1 cellular context compared by ENCODE assay signal in genomic region chr12:57850924-57851323, GRCh38.
TF ChIP-seq lines count a peak whose summit lies in the region.

No MANE protein-coding gene starts in this region.

TF ChIP-seq in SK-N-SH, 30 proteins besides CTCF, POLR2A, EP300 and RAD21 (continued from another document):
- no peak for TF ChIP-seq PBX3 (IDR thresholded peaks at IDR 0.05)
